Comparison of ENCODE assay signal across 32 cellular contexts in the genomic region with DNA sequence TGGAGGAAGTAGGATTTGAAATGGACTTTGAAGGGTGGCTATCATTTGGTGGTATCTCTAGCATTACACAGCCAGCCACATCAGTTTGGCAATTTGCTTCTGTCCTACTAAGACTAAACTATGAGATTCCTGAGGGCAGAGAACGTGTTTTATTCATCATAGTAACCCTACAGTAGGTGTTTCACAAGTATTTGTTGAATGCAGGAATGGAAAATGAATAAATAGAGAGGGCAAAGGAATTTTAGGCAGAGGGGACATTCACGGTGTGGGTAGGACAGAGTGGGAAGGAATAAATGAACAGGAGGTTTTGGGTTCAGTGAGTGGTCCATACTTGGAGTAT. TPM values are rescaled to one million over a fixed set of nuclear protein-coding genes. Genes with fewer than 3 reads are reported as not detected.
"Had no signal": no experiment of that assay in that cellular context is flagged by ENCODE, and none has a peak within 500 bp of the region (broad histone marks: within the 10 kb centered on the region; RNA-seq: fewer than 3 reads in every experiment).

No MANE protein-coding gene starts in this region.

- ATAC-seq: naive thymus-derived CD4-positive, alpha-beta T cell; natural killer cell; psoas muscle; stimulated activated memory B cell treated with anti-CD40 and anti-IgM and Interleukin-4, amounts not matched to agents 10 μg/mL and 1 μg/mL and 100 μg/mL, for 72 hours; stimulated activated naive CD8-positive, alpha-beta T cell treated with anti-CD3 and anti-CD28 coated beads, Interleukin-15, amount 100 ng/mL, for 72 hours; stimulated activated naive CD8-positive, alpha-beta T cell treated with anti-CD3 and anti-CD28 coated beads, Interleukin-15, Interleukin-2, amounts not matched to agents 100 U/mL and 50 U/mL, for 24 hours; upper lobe of right lung had no signal

- H3K4me3 Mint-ChIP-seq: naive thymus-derived CD4-positive, alpha-beta T cell; natural killer cell; nephron; stimulated activated memory B cell treated with anti-CD40 and anti-IgM and Interleukin-4, amounts not matched to agents 10 μg/mL and 1 μg/mL and 100 μg/mL, for 72 hours; stimulated activated naive CD8-positive, alpha-beta T cell treated with anti-CD3 and anti-CD28 coated beads, Interleukin-15, amount 100 ng/mL, for 72 hours; type B pancreatic cell had no signal

- H3K4me3 ChIP-seq: ovary, psoas muscle, right lobe of liver, sigmoid colon, spleen, suprapubic skin, testis, tibial artery, transverse colon, upper lobe of right lung, uterus had no signal

- H3K9me3 ChIP-seq: neutrophil, ovary, psoas muscle, right lobe of liver, sigmoid colon, suprapubic skin, testis, tibial artery, transverse colon, upper lobe of right lung, uterus had no signal

- H3K36me3 Mint-ChIP-seq: naive thymus-derived CD4-positive, alpha-beta T cell; natural killer cell; stimulated activated memory B cell treated with anti-CD40 and anti-IgM and Interleukin-4, amounts not matched to agents 10 μg/mL and 1 μg/mL and 100 μg/mL, for 72 hours; type B pancreatic cell had no signal

- H3K27me3 ChIP-seq: neutrophil, ovary, right lobe of liver, sigmoid colon, spleen, suprapubic skin, testis, transverse colon, upper lobe of right lung, uterus had no signal

- H3K27ac ChIP-seq: neutrophil, ovary, parathyroid adenoma, psoas muscle, right lobe of liver, sigmoid colon, spleen, suprapubic skin, testis, tibial artery, transverse colon, upper lobe of right lung, uterus had no signal

- H3K36me3 ChIP-seq: neutrophil, ovary, right lobe of liver, sigmoid colon, spleen, suprapubic skin, tibial artery, transverse colon, upper lobe of right lung, uterus had no signal

- H3K9me3 Mint-ChIP-seq: type B pancreatic cell had no signal

- H3K27me3 Mint-ChIP-seq: stimulated activated memory B cell treated with anti-CD40 and anti-IgM and Interleukin-4, amounts not matched to agents 10 μg/mL and 1 μg/mL and 100 μg/mL, for 72 hours had no signal

- H3K4me1 Mint-ChIP-seq: naive thymus-derived CD4-positive, alpha-beta T cell; natural killer cell; nephron; stimulated activated memory B cell treated with anti-CD40 and anti-IgM and Interleukin-4, amounts not matched to agents 10 μg/mL and 1 μg/mL and 100 μg/mL, for 72 hours; stimulated activated naive CD8-positive, alpha-beta T cell treated with anti-CD3 and anti-CD28 coated beads, Interleukin-15, amount 100 ng/mL, for 72 hours had no signal

- FAIRE-seq: small intestine had no signal

- H2AFZ ChIP-seq: parathyroid adenoma had no signal

- H3K4me1 ChIP-seq: parathyroid adenoma, psoas muscle, right lobe of liver, sigmoid colon, spleen, testis, tibial artery, upper lobe of right lung, uterus had no signal

- DNase-seq: naive thymus-derived CD4-positive, alpha-beta T cell; natural killer cell; nucleus accumbens; ovary; posterior cingulate gyrus; psoas muscle; right cardiac atrium; right lobe of liver; sigmoid colon; small intestine; spleen; stimulated activated CD4-positive, alpha-beta T cell treated with anti-CD3 and anti-CD28 coated beads, Interleukin-12 subunit alpha, Interleukin-12 subunit beta, amount 100 ng/mL, for 4 hours; stimulated activated CD4-positive, alpha-beta T cell treated with anti-CD3 and anti-CD28 coated beads, Interleukin-1b, Interleukin-23, amount 100 ng/mL, for 48 hours; stimulated activated CD4-positive, alpha-beta T cell treated with anti-CD3 and anti-CD28 coated beads, Interleukin-4, amount 100 ng/mL, for 1 hour; stimulated activated CD4-positive, alpha-beta T cell treated with anti-CD3 and anti-CD28 coated beads, Interleukin-4, amount 100 ng/mL, for 4 hours; stimulated activated CD8-positive, alpha-beta memory T cell treated with anti-CD3 and anti-CD28 coated beads, Interleukin-4, amount 100 ng/mL, for 48 hours; stimulated activated naive CD4-positive, alpha-beta T cell; stimulated activated naive CD8-positive, alpha-beta T cell treated with anti-CD3 and anti-CD28 coated beads, Interleukin-15, amount 100 ng/mL, for 72 hours; stimulated activated naive CD8-positive, alpha-beta T cell treated with anti-CD3 and anti-CD28 coated beads, Interleukin-15, Interleukin-2, amounts not matched to agents 100 U/mL and 50 U/mL, for 24 hours; substantia nigra; testis; tibial artery; transverse colon; upper lobe of right lung had no signal

- H3K27ac Mint-ChIP-seq: naive thymus-derived CD4-positive, alpha-beta T cell; natural killer cell; nephron; progenitor cell of endocrine pancreas; stimulated activated memory B cell treated with anti-CD40 and anti-IgM and Interleukin-4, amounts not matched to agents 10 μg/mL and 1 μg/mL and 100 μg/mL, for 72 hours; stimulated activated naive CD8-positive, alpha-beta T cell treated with anti-CD3 and anti-CD28 coated beads, Interleukin-15, amount 100 ng/mL, for 72 hours; type B pancreatic cell had no signal

- H3K9ac ChIP-seq: parathyroid adenoma had no signal

- H3K79me2 ChIP-seq: parathyroid adenoma had no signal

RNA-seq across cellular contexts. Expression of gene GPR39, which starts 15.7 kb away (rescaled TPM):
- total RNA-seq: naive thymus-derived CD4-positive, alpha-beta T cell; natural killer cell; psoas muscle; right cardiac atrium; spleen had no signal
